7 cellular contexts compared by ENCODE assay signal in genomic region chr15:52076889-52077781, GRCh38. TPM values are rescaled to one million over a fixed set of nuclear protein-coding genes. Genes with fewer than 3 reads are reported as not detected.
DNase-seq lines count a peak whose midpoint lies in the region; ATAC-seq, FAIRE-seq and TF ChIP-seq lines count a peak whose summit lies in the region.

No MANE protein-coding gene starts in this region.

- DNase-seq in GM13977 (ENCODE audit: low spot score), result no peak
- DNase-seq in K562 (ENCODE audit: extremely low read depth in 1 of 4, low spot score in 3 of 4), result peak in 1 of 4 experiments; percentile 33
- no peak for DNase-seq in osteocyte (ENCODE audit: extremely low spot score, unreplicated experiment)
- DNase-seq in lower leg skin (ENCODE audit: low spot score in 2 of 2), result no peak
- DNase-seq in iPS-NIHi11 (ENCODE audit: low spot score), result no peak

- no peaks in the 10 kb centered on the region for H3K27me3 Mint-ChIP-seq in osteocyte (ENCODE audit: unreplicated experiment)

- intact Hi-C loops in K562 (cut with micrococcal nuclease), result loop anchor here (5.0 to 10.0 kb wide), 3 partner anchors 55 to 292 kb away; no protein-coding TSS in a partner anchor
- intact Hi-C loops in lower leg skin (cut with DNase I; ENCODE audit: low total_unique reads), result no loop called here

- H3K4me3 ChIP-seq in K562 (no peak overlapping the region), lower leg skin (ENCODE audit: low read depth, poor library complexity, severe bottlenecking) (no peak overlapping the region)

- no peak for TF ChIP-seq EP300 in K562 (IDR thresholded peaks at IDR 0.05; ENCODE audit: low read length)

- no peaks in the 10 kb centered on the region for H3K9me3 ChIP-seq in K562 (replicated peaks; ENCODE audit: control insufficient read depth, insufficient read depth, low read depth, low read length)

- TF ChIP-seq POLR2A in K562 (conservative IDR thresholded peaks at IDR 0.05) (no peak), lower leg skin (IDR thresholded peaks at IDR 0.05) (no peak)

- H3K27ac ChIP-seq in K562 (ENCODE audit: extremely low read depth, low read depth, low read length), result no peak overlapping the region

- H4K20me1 ChIP-seq in K562 (replicated peaks; ENCODE audit: control insufficient read depth, insufficient read depth, low read length), result no peaks in the 10 kb centered on the region

- peaks cover 9% of the 10 kb centered on the region for H3K4me1 Mint-ChIP-seq in osteocyte (ENCODE audit: unreplicated experiment)

- H3K27me3 ChIP-seq in K562 (ENCODE audit: control insufficient read depth in 2 of 2, insufficient read depth in 2 of 2, low read length in 2 of 2), result peaks cover 0 to 3% of the 10 kb centered on the region in 2 experiments; a peak in 2 of 5 replicates

- peak overlapping the region; percentile 15; the same call in 1 of the 2 replicates for H3K4me2 ChIP-seq in K562 (ENCODE audit: insufficient read depth, low read length)

- H3K9me1 ChIP-seq in K562 (ENCODE audit: control insufficient read depth, insufficient read depth, low read length), result no peaks in the 10 kb centered on the region

- no peaks in the 10 kb centered on the region for H3K36me3 Mint-ChIP-seq in osteocyte (ENCODE audit: unreplicated experiment)

- peak; percentile 67 for FAIRE-seq in K562 (lab: Jason Lieb, UNC)

- H3K9me3 Mint-ChIP-seq in osteocyte (ENCODE audit: unreplicated experiment), result no peaks in the 10 kb centered on the region

- H3K4me1 ChIP-seq in K562 (replicated peaks in 1 of 2; ENCODE audit: control insufficient read depth in 2 of 2, insufficient read depth in 2 of 2, low read length in 2 of 2), result peaks cover 0 to 9% of the 10 kb centered on the region in 2 experiments; a peak in 3 of 5 replicates

- in situ Hi-C loops in GM13977 (cut with MboI; ENCODE audit: low pct_unique_long_range_greater_than_20kb, low sequenced_read_pairs, unreplicated experiment), result no loop called here
- in situ Hi-C loops in K562 (cut with MboI), result loop anchor here (5.0 kb wide), 1 partner anchor 90 kb away; no protein-coding TSS in a partner anchor

- peak; percentile 56 for ATAC-seq in HG03558 (IDR thresholded peaks at IDR 0.05; ENCODE audit: extremely low read depth, unreplicated experiment)
- ATAC-seq in K562, result peak; percentile 51
- no peak for ATAC-seq in HG02840 (IDR thresholded peaks at IDR 0.05; ENCODE audit: low FRiP score, unreplicated experiment)

- no peak overlapping the region for H3K9ac ChIP-seq in K562 (ENCODE audit: insufficient read depth in 1 of 2, low read depth in 2 of 2, low read length in 2 of 2)

- peak; percentile 22 for TF ChIP-seq CTCF in GM13977 (IDR thresholded peaks at IDR 0.05; ENCODE audit: extremely low read depth, insufficient read depth, missing control alignments)
- peak in 2 of 3 experiments; percentile 10 to 14; a peak in 1 of 6 replicates for TF ChIP-seq CTCF in K562 (IDR thresholded peaks at IDR 0.05 in 2 of 3, conservative IDR thresholded peaks at IDR 0.05 in 1 of 3; ENCODE audit: insufficient read depth in 2 of 3, low read depth in 1 of 3, low read length in 3 of 3)
- no peak for TF ChIP-seq CTCF in osteocyte (IDR thresholded peaks at IDR 0.05)
- TF ChIP-seq CTCF in lower leg skin (IDR thresholded peaks at IDR 0.05), result no peak

- no peak; a peak in 1 of 4 replicates for TF ChIP-seq RAD21 in K562 (CRISPR knock-in tag; conservative IDR thresholded peaks at IDR 0.05 in 1 of 2, IDR thresholded peaks at IDR 0.05 in 1 of 2)

- H2AFZ ChIP-seq in K562 (ENCODE audit: low read depth, low read length), result peak overlapping the region; percentile 46; the same call in 1 of the 2 replicates

- CTCF ChIA-PET in K562 (lab: Yijun Ruan, JAX; ENCODE audit: low intra/inter-chr PET ratio), result interaction anchor here (0.7 to 1.0 kb wide), 2 partner anchors 95 to 153 kb away, joined by 3 read pairs; no protein-coding TSS in a partner anchor

- 19% methylated on average over 8 of the region's 11 CpGs for WGBS in K562 (ENCODE audit: insufficient coverage, low coverage, missing lambda C conversion rate)
- WGBS in lower leg skin, 2 donors, result 58 to 60% methylated on average over 11 of the region's 11 CpGs

- H3K27ac Mint-ChIP-seq in osteocyte (ENCODE audit: unreplicated experiment), result peak overlapping the region; percentile 11

- H3K79me2 ChIP-seq in K562 (ENCODE audit: control insufficient read depth, insufficient read depth, low read length), result no peaks in the 10 kb centered on the region

- POLR2A ChIA-PET in K562 (lab: Yijun Ruan, JAX), result interaction anchor here (0.6 to 2.1 kb wide), 3 partner anchors 10 to 218 kb away, joined by 3 to 4 read pairs (median 3); no protein-coding TSS in a partner anchor

- no peak overlapping the region for H3K4me3 Mint-ChIP-seq in osteocyte (ENCODE audit: unreplicated experiment)

- no peaks in the 10 kb centered on the region for H3K36me3 ChIP-seq in K562 (ENCODE audit: control insufficient read depth, insufficient read depth, low read length)

- BruUV-seq in K562 (replicated peaks; lab: Mats Ljungman, UMichigan), result no TSS peak

TF ChIP-seq in K562, 482 proteins besides CTCF, POLR2A, EP300 and RAD21 (continues in another document):
- TF ChIP-seq BHLHE40 (IDR thresholded peaks at IDR 0.05; ENCODE audit: low read length) (peak; percentile 22; the same call in 1 of the 2 replicates), ZNF212 (CRISPR knock-in tag; IDR thresholded peaks at IDR 0.05) (no peak), ZNF561 (CRISPR knock-in tag; conservative IDR thresholded peaks at IDR 0.05) (no peak), NR2C2 (CRISPR knock-in tag; IDR thresholded peaks at IDR 0.05) (no peak), NR2C2 (tag; IDR thresholded peaks at IDR 0.05) (peak; percentile 35; the same call in 1 of the 2 replicates), CTBP1 (IDR thresholded peaks at IDR 0.05; ENCODE audit: borderline replicate concordance) (0 out of 2 replicates have a peak, but pooled peaks have one; percentile 37), TCF3 (CRISPR knock-in tag; IDR thresholded peaks at IDR 0.05) (peak; percentile 68), ZNF24 (IDR thresholded peaks at IDR 0.05) (peak; percentile 91), MAFK (IDR thresholded peaks at IDR 0.05; ENCODE audit: low read length) (0 out of 2 replicates have a peak, but pooled peaks have one; percentile 3), GATA2 (CRISPR knock-in tag; IDR thresholded peaks at IDR 0.05) (0 out of 2 replicates have a peak, but pooled peaks have one; percentile 7), SMARCA4 (IDR thresholded peaks at IDR 0.05) (peak; percentile 66; the same call in 1 of the 2 replicates), E2F3 (CRISPR knock-in tag; IDR thresholded peaks at IDR 0.05) (no peak), JUND (IDR thresholded peaks at IDR 0.05; ENCODE audit: borderline replicate concordance, low read depth, low read length) (peak; percentile 50; the same call in 1 of the 2 replicates), JUND (tag; IDR thresholded peaks at IDR 0.05; ENCODE audit: borderline replicate concordance, low read depth, low read length) (0 out of 3 replicates have a peak, but pooled peaks have one; percentile 27)

RNA-seq across cellular contexts. Expression of gene BCL2L10, which starts 35.4 kb away (rescaled TPM):
- not detected in 2 replicates for total RNA-seq in K562 (2011; cell fraction: chromatin; rRNA removed; ENCODE audit: low replicate concordance)
- not detected in 2 replicates for total RNA-seq in K562 (2011; cell fraction: nucleolus; rRNA removed)
- total RNA-seq in K562 (2011; cell fraction: nucleoplasm; rRNA removed), result not detected in 2 replicates
- total RNA-seq in K562 (2014; rRNA removed) (not detected in 2 replicates), K562 (2014; rRNA removed; fragmentation: Illumina TruSeq; extraction: Trizol) (not detected in 2 replicates), K562 (2015; rRNA removed; fragmentation: Illumina TruSeq; extraction: Trizol) (not detected in 2 replicates), K562 (2021) (not detected in 2 replicates), osteocyte (not detected in 2 replicates), lower leg skin (10 to 100 TPM in 3 of 4 donors, 1 to 10 TPM in 1; 7.0 to 16.6 (median 12.1) TPM)
- polyA plus RNA-seq in K562 (2011; rRNA removed) (not detected in 2 replicates), K562 (2014; fragmentation: Illumina TruSeq; extraction: Trizol) (not detected in 2 replicates), K562 (2014; fragmentation: Nextera tagmentation; extraction: Ambion mirVana) (not detected), K562 (2014; rRNA removed) (not detected in 2 replicates)
- polyA plus RNA-seq in K562 (2011; cell fraction: cytosol; rRNA removed), result not detected in 2 replicates
- polyA plus RNA-seq in K562 (2011; cell fraction: nucleus; rRNA removed), result not detected in 2 replicates
- polyA plus RNA-seq in K562 (2012), result not detected in 2 replicates
- polyA minus RNA-seq in K562 (2011; rRNA and poly(A)+ RNA removed), result not detected in 2 replicates
- not detected in 2 replicates for polyA minus RNA-seq in K562 (2011; cell fraction: cytosol; rRNA and poly(A)+ RNA removed)
- polyA minus RNA-seq in K562 (2011; cell fraction: nucleus; rRNA and poly(A)+ RNA removed), result not detected in 2 replicates

RNA-seq across cellular contexts. Expression of gene MAPK6, which starts 58.1 kb away (rescaled TPM):
- total RNA-seq in K562 (2011; cell fraction: chromatin; rRNA removed; ENCODE audit: low replicate concordance), result 37.7 and 101 TPM in 2 replicates
- total RNA-seq in K562 (2011; cell fraction: nucleolus; rRNA removed), result 11.5 and 15.7 TPM in 2 replicates
- total RNA-seq in K562 (2011; cell fraction: nucleoplasm; rRNA removed), result 27.8 and 41.8 TPM in 2 replicates
- total RNA-seq in K562 (2014; rRNA removed), result 49.9 and 51.2 TPM in 2 replicates
- total RNA-seq in K562 (2014; rRNA removed; fragmentation: Illumina TruSeq; extraction: Trizol), result 97.1 and 110 TPM in 2 replicates
- 76.3 and 81.5 TPM in 2 replicates for total RNA-seq in K562 (2015; rRNA removed; fragmentation: Illumina TruSeq; extraction: Trizol)
- 92.0 and 94.4 TPM in 2 replicates for total RNA-seq in K562 (2021)
- 71.5 and 84.7 TPM in 2 replicates for polyA plus RNA-seq in K562 (2011; rRNA removed)
- polyA plus RNA-seq in K562 (2011; cell fraction: cytosol; rRNA removed), result 14.9 and 33.5 TPM in 2 replicates
- polyA plus RNA-seq in K562 (2011; cell fraction: nucleus; rRNA removed), result 13.7 and 24.3 TPM in 2 replicates
- polyA plus RNA-seq in K562 (2012), result 46.7 and 46.9 TPM in 2 replicates
- polyA plus RNA-seq in K562 (2014; fragmentation: Illumina TruSeq; extraction: Trizol), result 70.4 and 74.0 TPM in 2 replicates
- 10 to 100 TPM; 28.5 to 30.8 TPM for polyA plus RNA-seq in K562 (2014; fragmentation: Nextera tagmentation; extraction: Ambion mirVana)
- polyA plus RNA-seq in K562 (2014; rRNA removed), result 36.2 and 39.4 TPM in 2 replicates
- polyA minus RNA-seq in K562 (2011; rRNA and poly(A)+ RNA removed), result 154 and 186 TPM in 2 replicates
- 51.0 and 52.9 TPM in 2 replicates for polyA minus RNA-seq in K562 (2011; cell fraction: cytosol; rRNA and poly(A)+ RNA removed)
- 12.5 and 25.4 TPM in 2 replicates for polyA minus RNA-seq in K562 (2011; cell fraction: nucleus; rRNA and poly(A)+ RNA removed)
- 44.3 and 46.1 TPM in 2 replicates for total RNA-seq in osteocyte
- 10 to 100 TPM; 48.8 to 73.1 (median 54.5) TPM for total RNA-seq in lower leg skin

Comparison
In these comparisons a context has a peak if more than half of its experiments do, and no peak if none do; other contexts are left out.
1. CTCF ChIP-seq: peak in GM13977 (single experiment) and K562 (2 of 3); none in osteocyte (single experiment) and lower leg skin (0 of 3).